1 cellular context compared by ENCODE assay signal in the genomic region with DNA sequence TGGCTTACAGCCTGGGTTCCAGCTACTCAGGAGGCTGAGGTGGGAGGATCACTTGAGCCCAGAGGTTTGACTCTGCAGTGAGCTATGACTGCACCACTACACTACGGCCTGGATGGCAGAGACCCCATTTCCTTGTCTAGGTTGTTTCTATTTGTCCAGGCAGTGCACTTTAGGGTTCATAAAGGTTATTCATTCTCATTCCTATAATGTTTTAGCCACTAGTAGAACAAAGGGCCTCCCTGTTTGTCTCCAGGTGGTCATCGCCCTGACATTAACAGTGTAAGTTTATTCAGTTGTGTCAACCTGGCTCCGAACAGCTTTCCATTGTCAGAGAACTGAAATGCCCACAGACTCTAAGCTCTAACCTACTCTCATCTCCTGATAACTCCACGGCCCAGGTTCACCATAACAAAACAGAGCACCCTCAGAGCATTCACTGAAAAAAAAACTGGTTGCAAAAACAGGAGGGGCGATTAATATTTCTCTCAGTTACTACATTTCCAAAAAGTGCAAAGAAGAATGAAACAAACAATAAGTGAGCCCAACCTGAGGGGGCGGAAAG.
TF ChIP-seq lines count a peak whose summit lies in the region.

No MANE protein-coding gene starts in this region.

TF ChIP-seq in HepG2, 621 proteins besides CTCF, POLR2A, EP300 and RAD21 (continued from another document and continues in another):
- no peak for TF ChIP-seq NFAT5 (CRISPR knock-in tag; IDR thresholded peaks at IDR 0.05)
- TF ChIP-seq ZNF616 (CRISPR knock-in tag; IDR thresholded peaks at IDR 0.05; ENCODE audit: low read depth) = no peak
- TF ChIP-seq ZSCAN9 (CRISPR knock-in tag; IDR thresholded peaks at IDR 0.05; ENCODE audit: borderline replicate concordance) = no peak
- TF ChIP-seq DZIP1 (CRISPR knock-in tag; IDR thresholded peaks at IDR 0.05) = no peak
- 0 out of 2 replicates have a peak, but pooled peaks have one; percentile 35 for TF ChIP-seq NFKBIZ (CRISPR knock-in tag; IDR thresholded peaks at IDR 0.05)
- no peak for TF ChIP-seq MZF1 (CRISPR knock-in tag; IDR thresholded peaks at IDR 0.05; ENCODE audit: borderline replicate concordance)
- no peak for TF ChIP-seq SNRNP70 (IDR thresholded peaks at IDR 0.05; ENCODE audit: low read depth, low read length)
- no peak for TF ChIP-seq RAD51 (IDR thresholded peaks at IDR 0.05; ENCODE audit: borderline replicate concordance)
- TF ChIP-seq TMF1 (CRISPR knock-in tag; IDR thresholded peaks at IDR 0.05; ENCODE audit: low read depth) = no peak
- TF ChIP-seq ZFP62 (CRISPR knock-in tag; IDR thresholded peaks at IDR 0.05) = no peak
- TF ChIP-seq, protein P1, sequence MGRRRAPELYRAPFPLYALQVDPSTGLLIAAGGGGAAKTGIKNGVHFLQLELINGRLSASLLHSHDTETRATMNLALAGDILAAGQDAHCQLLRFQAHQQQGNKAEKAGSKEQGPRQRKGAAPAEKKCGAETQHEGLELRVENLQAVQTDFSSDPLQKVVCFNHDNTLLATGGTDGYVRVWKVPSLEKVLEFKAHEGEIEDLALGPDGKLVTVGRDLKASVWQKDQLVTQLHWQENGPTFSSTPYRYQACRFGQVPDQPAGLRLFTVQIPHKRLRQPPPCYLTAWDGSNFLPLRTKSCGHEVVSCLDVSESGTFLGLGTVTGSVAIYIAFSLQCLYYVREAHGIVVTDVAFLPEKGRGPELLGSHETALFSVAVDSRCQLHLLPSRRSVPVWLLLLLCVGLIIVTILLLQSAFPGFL (CRISPR knock-in tag; IDR thresholded peaks at IDR 0.05) = no peak
- TF ChIP-seq ZBTB7A (CRISPR knock-in tag; IDR thresholded peaks at IDR 0.05) = no peak
- no peak for TF ChIP-seq RARG (CRISPR knock-in tag; IDR thresholded peaks at IDR 0.05; ENCODE audit: low read depth)
- no peak for TF ChIP-seq GTF3A (CRISPR knock-in tag; conservative IDR thresholded peaks at IDR 0.05)
- TF ChIP-seq HIVEP1 (CRISPR knock-in tag; IDR thresholded peaks at IDR 0.05) = no peak
- TF ChIP-seq, protein P2, sequence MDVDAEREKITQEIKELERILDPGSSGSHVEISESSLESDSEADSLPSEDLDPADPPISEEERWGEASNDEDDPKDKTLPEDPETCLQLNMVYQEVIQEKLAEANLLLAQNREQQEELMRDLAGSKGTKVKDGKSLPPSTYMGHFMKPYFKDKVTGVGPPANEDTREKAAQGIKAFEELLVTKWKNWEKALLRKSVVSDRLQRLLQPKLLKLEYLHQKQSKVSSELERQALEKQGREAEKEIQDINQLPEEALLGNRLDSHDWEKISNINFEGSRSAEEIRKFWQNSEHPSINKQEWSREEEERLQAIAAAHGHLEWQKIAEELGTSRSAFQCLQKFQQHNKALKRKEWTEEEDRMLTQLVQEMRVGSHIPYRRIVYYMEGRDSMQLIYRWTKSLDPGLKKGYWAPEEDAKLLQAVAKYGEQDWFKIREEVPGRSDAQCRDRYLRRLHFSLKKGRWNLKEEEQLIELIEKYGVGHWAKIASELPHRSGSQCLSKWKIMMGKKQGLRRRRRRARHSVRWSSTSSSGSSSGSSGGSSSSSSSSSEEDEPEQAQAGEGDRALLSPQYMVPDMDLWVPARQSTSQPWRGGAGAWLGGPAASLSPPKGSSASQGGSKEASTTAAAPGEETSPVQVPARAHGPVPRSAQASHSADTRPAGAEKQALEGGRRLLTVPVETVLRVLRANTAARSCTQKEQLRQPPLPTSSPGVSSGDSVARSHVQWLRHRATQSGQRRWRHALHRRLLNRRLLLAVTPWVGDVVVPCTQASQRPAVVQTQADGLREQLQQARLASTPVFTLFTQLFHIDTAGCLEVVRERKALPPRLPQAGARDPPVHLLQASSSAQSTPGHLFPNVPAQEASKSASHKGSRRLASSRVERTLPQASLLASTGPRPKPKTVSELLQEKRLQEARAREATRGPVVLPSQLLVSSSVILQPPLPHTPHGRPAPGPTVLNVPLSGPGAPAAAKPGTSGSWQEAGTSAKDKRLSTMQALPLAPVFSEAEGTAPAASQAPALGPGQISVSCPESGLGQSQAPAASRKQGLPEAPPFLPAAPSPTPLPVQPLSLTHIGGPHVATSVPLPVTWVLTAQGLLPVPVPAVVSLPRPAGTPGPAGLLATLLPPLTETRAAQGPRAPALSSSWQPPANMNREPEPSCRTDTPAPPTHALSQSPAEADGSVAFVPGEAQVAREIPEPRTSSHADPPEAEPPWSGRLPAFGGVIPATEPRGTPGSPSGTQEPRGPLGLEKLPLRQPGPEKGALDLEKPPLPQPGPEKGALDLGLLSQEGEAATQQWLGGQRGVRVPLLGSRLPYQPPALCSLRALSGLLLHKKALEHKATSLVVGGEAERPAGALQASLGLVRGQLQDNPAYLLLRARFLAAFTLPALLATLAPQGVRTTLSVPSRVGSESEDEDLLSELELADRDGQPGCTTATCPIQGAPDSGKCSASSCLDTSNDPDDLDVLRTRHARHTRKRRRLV (CRISPR knock-in tag; IDR thresholded peaks at IDR 0.05) = 0 out of 2 replicates have a peak, but pooled peaks have one; percentile 29
- no peak for TF ChIP-seq ZNF142 (CRISPR knock-in tag; IDR thresholded peaks at IDR 0.05)
- TF ChIP-seq MYNN (CRISPR knock-in tag; IDR thresholded peaks at IDR 0.05; ENCODE audit: low read depth) = no peak
- TF ChIP-seq, protein P3, sequence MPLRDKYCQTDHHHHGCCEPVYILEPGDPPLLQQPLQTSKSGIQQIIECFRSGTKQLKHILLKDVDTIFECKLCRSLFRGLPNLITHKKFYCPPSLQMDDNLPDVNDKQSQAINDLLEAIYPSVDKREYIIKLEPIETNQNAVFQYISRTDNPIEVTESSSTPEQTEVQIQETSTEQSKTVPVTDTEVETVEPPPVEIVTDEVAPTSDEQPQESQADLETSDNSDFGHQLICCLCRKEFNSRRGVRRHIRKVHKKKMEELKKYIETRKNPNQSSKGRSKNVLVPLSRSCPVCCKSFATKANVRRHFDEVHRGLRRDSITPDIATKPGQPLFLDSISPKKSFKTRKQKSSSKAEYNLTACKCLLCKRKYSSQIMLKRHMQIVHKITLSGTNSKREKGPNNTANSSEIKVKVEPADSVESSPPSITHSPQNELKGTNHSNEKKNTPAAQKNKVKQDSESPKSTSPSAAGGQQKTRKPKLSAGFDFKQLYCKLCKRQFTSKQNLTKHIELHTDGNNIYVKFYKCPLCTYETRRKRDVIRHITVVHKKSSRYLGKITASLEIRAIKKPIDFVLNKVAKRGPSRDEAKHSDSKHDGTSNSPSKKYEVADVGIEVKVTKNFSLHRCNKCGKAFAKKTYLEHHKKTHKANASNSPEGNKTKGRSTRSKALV (CRISPR knock-in tag; IDR thresholded peaks at IDR 0.05) = no peak
- no peak for TF ChIP-seq ZNF263 (CRISPR knock-in tag; IDR thresholded peaks at IDR 0.05)
- no peak for TF ChIP-seq ZNF883 (CRISPR knock-in tag; IDR thresholded peaks at IDR 0.05; ENCODE audit: not compliant biosample characterization)
- no peak for TF ChIP-seq ZFP37 (CRISPR knock-in tag; IDR thresholded peaks at IDR 0.05; ENCODE audit: borderline replicate concordance)
- peak in 1 of 2 experiments; percentile 84; a peak in 2 of 4 replicates for TF ChIP-seq NR2F1 (CRISPR knock-in tag; IDR thresholded peaks at IDR 0.05)
